In the genomic region with DNA sequence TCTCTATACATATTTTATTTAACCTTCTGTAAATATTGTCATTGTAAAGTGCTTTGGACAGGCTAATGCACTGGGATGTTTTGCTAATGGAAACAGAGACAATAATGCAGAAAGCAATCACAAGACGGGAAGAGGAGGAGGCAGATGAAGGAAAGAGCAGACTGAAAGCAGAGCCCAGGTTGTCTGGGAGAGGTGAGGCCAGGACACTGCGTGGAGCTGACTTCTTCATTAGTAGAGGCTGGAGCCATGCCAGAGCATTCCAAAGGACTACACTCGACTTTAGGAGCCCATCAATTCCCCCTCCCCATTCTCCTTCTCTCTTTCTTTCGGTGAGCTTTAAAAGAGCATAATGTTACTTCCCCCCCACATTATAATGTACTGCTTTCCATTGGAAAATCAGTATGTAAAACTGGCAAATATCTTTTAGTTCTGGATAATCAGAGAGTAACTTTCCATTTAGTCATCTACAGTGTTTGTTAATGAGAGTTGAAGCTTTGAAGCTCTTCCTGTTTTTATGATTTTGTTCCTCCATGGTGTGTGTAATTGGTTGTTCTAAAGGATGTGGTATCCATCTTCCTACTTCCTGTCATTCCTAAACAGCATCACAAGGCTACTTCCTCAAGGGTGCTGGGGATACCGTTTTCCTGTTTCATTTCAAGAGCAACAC, we compare ENCODE assay signal across 20 cellular contexts.
A peak's percentile ranks its signal among the peaks of the same experiment; 100 is the strongest.
DNase-seq lines count a peak whose midpoint lies in the region; ATAC-seq and TF ChIP-seq lines count a peak whose summit lies in the region.
"Had no signal": no experiment of that assay in that cellular context is flagged by ENCODE, and none has a peak within 500 bp of the region (broad histone marks: within the 10 kb centered on the region; RNA-seq: fewer than 3 reads in every experiment).

No MANE protein-coding gene starts in this region.

- no peak overlapping the region for H3K4me3 ChIP-seq in LNCaP clone FGC (ENCODE audit: low read depth, low read length)
- H3K4me3 ChIP-seq in ectodermal cell (ENCODE audit: insufficient read depth, low read depth, low read length), result no peak overlapping the region
- H3K4me3 ChIP-seq in neuron (ENCODE audit: low read length), result peak overlapping the region; percentile 8
- H3K4me3 ChIP-seq: cardiac muscle cell, lower lobe of right lung, suprapubic skin had no signal

- H3K27me3 ChIP-seq in ectodermal cell (ENCODE audit: control insufficient read depth, insufficient read depth, low read length, poor library complexity, severe bottlenecking) (no peaks in the 10 kb centered on the region), neuron (ENCODE audit: insufficient read depth, low read length) (no peaks in the 10 kb centered on the region)
- H3K27me3 ChIP-seq: cardiac muscle cell, suprapubic skin had no signal

- TF ChIP-seq CTCF in C4-2B (conservative IDR thresholded peaks at IDR 0.05) (no peak), LNCaP clone FGC (IDR thresholded peaks at IDR 0.05; ENCODE audit: control insufficient read depth, extremely low read depth, insufficient read depth) (no peak)

- H3K9me3 ChIP-seq in ectodermal cell (ENCODE audit: control insufficient read depth, low read length) (no peaks in the 10 kb centered on the region), neuron (ENCODE audit: low read length) (no peaks in the 10 kb centered on the region)
- H3K9me3 ChIP-seq: lower lobe of right lung, suprapubic skin had no signal

- H3K36me3 ChIP-seq in ectodermal cell (ENCODE audit: control insufficient read depth, insufficient read depth, low read length) (no peaks in the 10 kb centered on the region), neuron (ENCODE audit: insufficient read depth, low read length) (no peaks in the 10 kb centered on the region)
- H3K36me3 ChIP-seq: cardiac muscle cell, lower lobe of right lung, suprapubic skin had no signal

- peak overlapping the region; percentile 61 for H2AFZ ChIP-seq in neuron (ENCODE audit: low read depth, low read length)

- DNase-seq in LNCaP clone FGC (ENCODE audit: low read depth) (peak; percentile 72), NCI-H1436 (lab: John Stamatoyannopoulos, UW) (no peak)
- DNase-seq: AML-193; foreskin fibroblast; lower lobe of right lung; naive thymus-derived CD8-positive, alpha-beta T cell; NCI-H2171 treated with DMSO at 0.1 percent for 48 hours; stimulated activated CD4-positive, alpha-beta T cell treated with anti-CD3 and anti-CD28 coated beads, Interleukin-1b, Interleukin-23, amount 100 ng/mL, for 48 hours; T-helper 2 cell had no signal

- ATAC-seq in GM18511 (IDR thresholded peaks at IDR 0.05; ENCODE audit: unreplicated experiment) (no peak), GM21381 (IDR thresholded peaks at IDR 0.05; ENCODE audit: unreplicated experiment) (no peak), HG02571 (IDR thresholded peaks at IDR 0.05; ENCODE audit: unreplicated experiment) (no peak)
- ATAC-seq: activated CD4-positive, CD25-positive, alpha-beta regulatory T cell treated with anti-CD3 and anti-CD28 coated beads, Interleukin-2, amount 50 U/mL, for 24 hours; activated T-helper 17 cell treated with anti-CD3 and anti-CD28 coated beads, Interleukin-2, amount 50 U/mL, for 72 hours; lower lobe of right lung; naive thymus-derived CD8-positive, alpha-beta T cell; Right ventricle myocardium inferior had no signal

- 78 to 83% methylated on average over 5 of the region's 5 CpGs for WGBS in ectodermal cell, 2 experiments

- H3K27ac ChIP-seq in C4-2B, result peak overlapping the region; percentile 65
- peak overlapping the region; percentile 60 for H3K27ac ChIP-seq in ectodermal cell (ENCODE audit: insufficient read depth, low read depth, low read length, poor library complexity, severe bottlenecking)
- H3K27ac ChIP-seq: cardiac muscle cell, lower lobe of right lung, suprapubic skin had no signal

- H3K4me1 ChIP-seq in ectodermal cell (ENCODE audit: control insufficient read depth, insufficient read depth, low read length) (peaks cover 27% of the 10 kb centered on the region), neuron (ENCODE audit: insufficient read depth, low read length) (peaks cover 35% of the 10 kb centered on the region)
